In the genomic region with DNA sequence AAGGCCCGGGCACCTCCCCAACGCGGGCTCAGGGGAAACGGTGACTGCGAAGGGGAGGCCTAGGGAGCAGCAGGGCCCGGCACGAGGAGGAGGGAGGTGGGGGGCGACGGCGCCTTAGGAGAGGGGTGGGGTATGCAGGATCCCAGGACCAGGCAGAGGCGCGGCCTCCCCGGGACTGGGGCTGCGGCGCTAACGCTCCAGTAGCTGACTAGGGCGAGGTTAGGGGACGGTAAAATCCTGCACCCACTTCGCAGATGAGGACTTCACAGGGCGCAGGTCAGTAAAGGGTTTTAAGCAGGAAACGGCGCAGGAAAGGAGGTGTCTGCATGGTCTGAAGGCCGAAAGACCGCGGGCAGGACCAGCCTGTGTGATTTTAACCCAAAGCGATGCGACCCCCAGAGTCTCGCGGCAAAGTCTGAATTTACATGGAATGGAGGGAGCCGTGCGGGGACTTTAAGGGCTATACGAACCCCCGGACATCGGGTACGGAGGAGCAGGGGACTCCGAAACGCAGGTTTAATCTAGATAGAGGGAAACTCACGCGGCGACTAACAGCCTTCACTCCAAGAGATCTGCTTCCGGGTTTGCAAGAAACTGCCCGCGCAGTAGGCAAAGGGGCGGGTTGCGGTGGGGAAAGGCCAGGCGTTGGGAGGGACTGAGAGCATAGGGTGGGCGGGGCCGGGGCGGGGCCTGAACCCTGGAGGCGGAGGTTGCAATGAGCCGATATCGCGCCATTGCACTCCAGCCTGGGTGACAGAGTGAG, we compare ENCODE assay signal across 2 cellular contexts.
A peak's percentile ranks its signal among the peaks of the same experiment; 100 is the strongest.
TF ChIP-seq lines count a peak whose summit lies in the region.

A gene (minus strand): TSS at position 588 of the 763 bp plus-strand sequence. CDS start 10,460 bp downstream, outside the sequence.

TF ChIP-seq in HCT116, 20 proteins besides CTCF, POLR2A, EP300 and RAD21 (continued from another document):
- TF ChIP-seq, protein P1, sequence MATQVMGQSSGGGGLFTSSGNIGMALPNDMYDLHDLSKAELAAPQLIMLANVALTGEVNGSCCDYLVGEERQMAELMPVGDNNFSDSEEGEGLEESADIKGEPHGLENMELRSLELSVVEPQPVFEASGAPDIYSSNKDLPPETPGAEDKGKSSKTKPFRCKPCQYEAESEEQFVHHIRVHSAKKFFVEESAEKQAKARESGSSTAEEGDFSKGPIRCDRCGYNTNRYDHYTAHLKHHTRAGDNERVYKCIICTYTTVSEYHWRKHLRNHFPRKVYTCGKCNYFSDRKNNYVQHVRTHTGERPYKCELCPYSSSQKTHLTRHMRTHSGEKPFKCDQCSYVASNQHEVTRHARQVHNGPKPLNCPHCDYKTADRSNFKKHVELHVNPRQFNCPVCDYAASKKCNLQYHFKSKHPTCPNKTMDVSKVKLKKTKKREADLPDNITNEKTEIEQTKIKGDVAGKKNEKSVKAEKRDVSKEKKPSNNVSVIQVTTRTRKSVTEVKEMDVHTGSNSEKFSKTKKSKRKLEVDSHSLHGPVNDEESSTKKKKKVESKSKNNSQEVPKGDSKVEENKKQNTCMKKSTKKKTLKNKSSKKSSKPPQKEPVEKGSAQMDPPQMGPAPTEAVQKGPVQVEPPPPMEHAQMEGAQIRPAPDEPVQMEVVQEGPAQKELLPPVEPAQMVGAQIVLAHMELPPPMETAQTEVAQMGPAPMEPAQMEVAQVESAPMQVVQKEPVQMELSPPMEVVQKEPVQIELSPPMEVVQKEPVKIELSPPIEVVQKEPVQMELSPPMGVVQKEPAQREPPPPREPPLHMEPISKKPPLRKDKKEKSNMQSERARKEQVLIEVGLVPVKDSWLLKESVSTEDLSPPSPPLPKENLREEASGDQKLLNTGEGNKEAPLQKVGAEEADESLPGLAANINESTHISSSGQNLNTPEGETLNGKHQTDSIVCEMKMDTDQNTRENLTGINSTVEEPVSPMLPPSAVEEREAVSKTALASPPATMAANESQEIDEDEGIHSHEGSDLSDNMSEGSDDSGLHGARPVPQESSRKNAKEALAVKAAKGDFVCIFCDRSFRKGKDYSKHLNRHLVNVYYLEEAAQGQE (IDR thresholded peaks at IDR 0.05; ENCODE audit: low read depth), result no peak
- TF ChIP-seq FOSL1 (IDR thresholded peaks at IDR 0.05; ENCODE audit: low read depth) (no peak), SRF (IDR thresholded peaks at IDR 0.05; ENCODE audit: low read depth) (no peak), YY1 (IDR thresholded peaks at IDR 0.05; ENCODE audit: extremely low read depth, insufficient replicate concordance, low read depth, low read length) (no peak), ZNF274 (IDR thresholded peaks at IDR 0.05; ENCODE audit: low read depth, low read length) (no peak), EZH2phosphoT487 (IDR thresholded peaks at IDR 0.05; ENCODE audit: borderline replicate concordance) (no peak), EZH2 (IDR thresholded peaks at IDR 0.05) (no peak), EGR1 (IDR thresholded peaks at IDR 0.05; ENCODE audit: low read depth) (no peak), TCF7L2 (IDR thresholded peaks at IDR 0.05; ENCODE audit: borderline replicate concordance, extremely low read depth, insufficient read depth, insufficient read length) (no peak), SIN3A (IDR thresholded peaks at IDR 0.05; ENCODE audit: low read depth) (no peak)
- TF ChIP-seq, protein P2, sequence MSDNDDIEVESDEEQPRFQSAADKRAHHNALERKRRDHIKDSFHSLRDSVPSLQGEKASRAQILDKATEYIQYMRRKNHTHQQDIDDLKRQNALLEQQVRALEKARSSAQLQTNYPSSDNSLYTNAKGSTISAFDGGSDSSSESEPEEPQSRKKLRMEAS (IDR thresholded peaks at IDR 0.05), result no peak
- TF ChIP-seq, protein P3, sequence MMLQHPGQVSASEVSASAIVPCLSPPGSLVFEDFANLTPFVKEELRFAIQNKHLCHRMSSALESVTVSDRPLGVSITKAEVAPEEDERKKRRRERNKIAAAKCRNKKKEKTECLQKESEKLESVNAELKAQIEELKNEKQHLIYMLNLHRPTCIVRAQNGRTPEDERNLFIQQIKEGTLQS (IDR thresholded peaks at IDR 0.05), result no peak
TF ChIP-seq in HCT116: peak in this region for 0.

TF ChIP-seq in neural cell, 6 proteins besides CTCF, POLR2A, EP300 and RAD21 (continued from another document):
- TF ChIP-seq, protein P1 (IDR thresholded peaks at IDR 0.05; ENCODE audit: borderline replicate concordance), result no peak
- TF ChIP-seq EZH2 (IDR thresholded peaks at IDR 0.05; ENCODE audit: borderline replicate concordance, insufficient read depth, low read length, poor library complexity, severe bottlenecking) (no peak), SMC3 (conservative IDR thresholded peaks at IDR 0.05; ENCODE audit: poor library complexity) (peak; percentile 22), MXI1 (conservative IDR thresholded peaks at IDR 0.05; ENCODE audit: poor library complexity, severe bottlenecking) (peak; percentile 65)
